2 cellular contexts compared by ENCODE assay signal in the genomic region with DNA sequence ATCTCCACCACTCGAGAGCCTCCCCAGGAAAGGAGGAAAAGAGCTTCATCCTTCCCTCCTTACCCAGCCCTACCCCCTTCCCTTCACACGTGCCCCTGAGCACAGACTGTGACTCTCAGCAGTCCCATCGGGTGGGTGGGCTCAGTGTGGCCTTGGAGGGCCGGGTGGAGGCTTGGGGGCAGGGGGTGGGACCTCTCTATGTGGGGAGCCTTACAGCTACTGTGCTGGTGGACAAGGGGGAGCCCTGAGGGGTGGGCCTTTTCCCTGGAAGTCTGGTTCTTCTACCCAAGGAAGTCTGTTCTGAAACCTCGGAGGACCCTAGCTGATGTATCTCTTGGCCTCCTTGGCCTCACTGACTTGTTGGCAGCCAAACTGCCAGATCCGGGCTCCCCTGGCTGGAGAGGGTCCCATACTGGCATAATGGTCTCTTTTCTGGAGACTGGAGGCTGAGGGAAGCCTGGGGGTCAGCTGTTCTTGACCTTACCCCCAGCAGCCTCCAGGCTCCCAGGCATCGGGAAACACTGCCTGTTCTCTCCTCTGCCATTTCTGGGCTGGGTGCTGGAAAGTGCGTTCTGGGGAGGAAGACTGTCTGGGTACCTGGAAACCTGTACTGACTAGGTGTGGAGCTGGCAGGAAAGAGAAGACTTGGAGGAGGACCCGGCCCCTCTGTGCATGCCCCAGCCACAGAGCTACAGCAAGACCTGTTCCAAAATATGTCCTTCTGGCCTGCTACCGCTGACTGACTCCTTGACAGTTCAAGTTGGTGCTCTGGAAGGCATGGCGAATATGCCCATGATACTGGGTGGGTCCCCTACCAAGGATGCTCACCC.
TF ChIP-seq lines count a peak whose summit lies in the region.

No MANE protein-coding gene starts in this region.

TF ChIP-seq in liver, 16 proteins besides CTCF, POLR2A, EP300 and RAD21:
- TF ChIP-seq, protein P1, sequence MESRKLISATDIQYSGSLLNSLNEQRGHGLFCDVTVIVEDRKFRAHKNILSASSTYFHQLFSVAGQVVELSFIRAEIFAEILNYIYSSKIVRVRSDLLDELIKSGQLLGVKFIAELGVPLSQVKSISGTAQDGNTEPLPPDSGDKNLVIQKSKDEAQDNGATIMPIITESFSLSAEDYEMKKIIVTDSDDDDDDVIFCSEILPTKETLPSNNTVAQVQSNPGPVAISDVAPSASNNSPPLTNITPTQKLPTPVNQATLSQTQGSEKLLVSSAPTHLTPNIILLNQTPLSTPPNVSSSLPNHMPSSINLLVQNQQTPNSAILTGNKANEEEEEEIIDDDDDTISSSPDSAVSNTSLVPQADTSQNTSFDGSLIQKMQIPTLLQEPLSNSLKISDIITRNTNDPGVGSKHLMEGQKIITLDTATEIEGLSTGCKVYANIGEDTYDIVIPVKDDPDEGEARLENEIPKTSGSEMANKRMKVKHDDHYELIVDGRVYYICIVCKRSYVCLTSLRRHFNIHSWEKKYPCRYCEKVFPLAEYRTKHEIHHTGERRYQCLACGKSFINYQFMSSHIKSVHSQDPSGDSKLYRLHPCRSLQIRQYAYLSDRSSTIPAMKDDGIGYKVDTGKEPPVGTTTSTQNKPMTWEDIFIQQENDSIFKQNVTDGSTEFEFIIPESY (IDR thresholded peaks at IDR 0.05) = no peak
- peak; percentile 43 for TF ChIP-seq NR2F2 (IDR thresholded peaks at IDR 0.05)

TF ChIP-seq in HepG2, 621 proteins besides CTCF, POLR2A, EP300 and RAD21:
- TF ChIP-seq ZFAT (CRISPR knock-in tag; conservative IDR thresholded peaks at IDR 0.05) = no peak
- TF ChIP-seq, protein P2, sequence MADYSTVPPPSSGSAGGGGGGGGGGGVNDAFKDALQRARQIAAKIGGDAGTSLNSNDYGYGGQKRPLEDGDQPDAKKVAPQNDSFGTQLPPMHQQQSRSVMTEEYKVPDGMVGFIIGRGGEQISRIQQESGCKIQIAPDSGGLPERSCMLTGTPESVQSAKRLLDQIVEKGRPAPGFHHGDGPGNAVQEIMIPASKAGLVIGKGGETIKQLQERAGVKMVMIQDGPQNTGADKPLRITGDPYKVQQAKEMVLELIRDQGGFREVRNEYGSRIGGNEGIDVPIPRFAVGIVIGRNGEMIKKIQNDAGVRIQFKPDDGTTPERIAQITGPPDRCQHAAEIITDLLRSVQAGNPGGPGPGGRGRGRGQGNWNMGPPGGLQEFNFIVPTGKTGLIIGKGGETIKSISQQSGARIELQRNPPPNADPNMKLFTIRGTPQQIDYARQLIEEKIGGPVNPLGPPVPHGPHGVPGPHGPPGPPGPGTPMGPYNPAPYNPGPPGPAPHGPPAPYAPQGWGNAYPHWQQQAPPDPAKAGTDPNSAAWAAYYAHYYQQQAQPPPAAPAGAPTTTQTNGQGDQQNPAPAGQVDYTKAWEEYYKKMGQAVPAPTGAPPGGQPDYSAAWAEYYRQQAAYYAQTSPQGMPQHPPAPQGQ (CRISPR knock-in tag; IDR thresholded peaks at IDR 0.05; ENCODE audit: borderline replicate concordance) = no peak
- TF ChIP-seq ZNF230 (CRISPR knock-in tag; IDR thresholded peaks at IDR 0.05) = no peak
- no peak for TF ChIP-seq PHF8 (CRISPR knock-in tag; IDR thresholded peaks at IDR 0.05)
- no peak for TF ChIP-seq GTF2F1 (IDR thresholded peaks at IDR 0.05; ENCODE audit: low read length)
- TF ChIP-seq AKAP8 (CRISPR knock-in tag; IDR thresholded peaks at IDR 0.05) = no peak
- TF ChIP-seq MEF2D (CRISPR knock-in tag; IDR thresholded peaks at IDR 0.05) = no peak
